In the genomic region with DNA sequence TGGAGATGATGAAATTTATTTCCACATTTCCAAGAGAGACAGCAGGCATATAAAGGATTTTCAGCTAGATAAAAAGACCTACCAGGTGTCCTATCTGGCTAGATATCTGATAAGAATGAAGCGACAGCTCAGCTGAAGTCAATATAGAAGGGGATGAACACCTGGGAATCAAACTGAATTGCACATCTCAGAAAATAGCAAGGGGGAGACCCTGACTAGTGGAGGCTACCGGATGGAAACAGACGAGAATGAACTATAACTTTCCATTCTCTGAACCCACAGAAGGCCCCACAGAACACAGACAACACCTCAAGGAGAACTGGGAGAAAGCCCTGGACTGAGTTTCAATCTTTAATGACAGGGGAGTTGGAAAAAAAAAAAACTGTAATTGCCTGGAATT, we compare ENCODE assay signal across 10 cellular contexts. TPM values are rescaled to one million over a fixed set of nuclear protein-coding genes. Genes with fewer than 3 reads are reported as not detected.
DNase-seq lines count a peak whose midpoint lies in the region; ATAC-seq, FAIRE-seq and TF ChIP-seq lines count a peak whose summit lies in the region.
"Had no signal": no experiment of that assay in that cellular context is flagged by ENCODE, and none has a peak within 500 bp of the region (broad histone marks: within the 10 kb centered on the region; RNA-seq: fewer than 3 reads in every experiment).

No MANE protein-coding gene starts in this region.

- TF ChIP-seq POLR2A in GM12891 (IDR thresholded peaks at IDR 0.05; ENCODE audit: low read depth, low read length), result no peak

- peak; percentile 56 for FAIRE-seq in GM12891 (lab: Jason Lieb, UNC)

- H3K36me3 ChIP-seq in KMS-11 (ENCODE audit: insufficient read depth) (no peaks in the 10 kb centered on the region), lower lobe of right lung (peaks cover 50% of the 10 kb centered on the region), H7 (replicated peaks; ENCODE audit: control insufficient read depth, insufficient read depth, low read length) (no peaks in the 10 kb centered on the region)

- H3K4me3 ChIP-seq in KMS-11 (IDR thresholded peaks at IDR 0.05; ENCODE audit: insufficient read depth, low read depth, low read length) (no peak overlapping the region), lower lobe of right lung (peak overlapping the region; percentile 9), H7 (ENCODE audit: insufficient read depth, low read depth, low read length) (no peak overlapping the region)

- no peaks in the 10 kb centered on the region for H3K9me3 ChIP-seq in lower lobe of right lung

- intact Hi-C loops in lower lobe of right lung (cut with DNase I), result no loop called here

- peak overlapping the region; percentile 99 for H3K4me2 ChIP-seq in KMS-11

- TF ChIP-seq CTCF in KMS-11 (conservative IDR thresholded peaks at IDR 0.05; ENCODE audit: low read depth, low read length) (no peak), lower lobe of right lung (IDR thresholded peaks at IDR 0.05) (no peak)

- H3K27ac ChIP-seq in KMS-11 (peak overlapping the region; percentile 35; the same call in 1 of the 2 replicates), lower lobe of right lung (peak overlapping the region; percentile 19)

- H3K79me2 ChIP-seq in KMS-11 (ENCODE audit: insufficient read depth, low read depth), result no peaks in the 10 kb centered on the region

- H3K4me1 ChIP-seq in KMS-11 (ENCODE audit: low read depth, poor library complexity, severe bottlenecking) (peaks cover 23% of the 10 kb centered on the region), lower lobe of right lung (peaks cover 9% of the 10 kb centered on the region)

- DNase-seq in GM12891 (ENCODE audit: insufficient read length, low spot score) (no peak), lower lobe of right lung (no peak), NCI-H524 treated with DMSO at 0.1 percent for 48 hours (lab: John Stamatoyannopoulos, UW) (no peak), H7 (no peak)
- DNase-seq in activated CD4-positive, CD25-positive, alpha-beta regulatory T cell treated with anti-CD3 and anti-CD28 coated beads, Interleukin-2, amount 50 U/mL, for 72 hours, result no peak
- DNase-seq: anterior cingulate cortex, NCI-H2081 had no signal

- no peaks in the 10 kb centered on the region for H4K20me1 ChIP-seq in KMS-11 (ENCODE audit: insufficient read depth)

- H2AFZ ChIP-seq in KMS-11 (ENCODE audit: low read depth), result peak overlapping the region; percentile 36

- peak; percentile 69 for ATAC-seq in GM21447 (IDR thresholded peaks at IDR 0.05; ENCODE audit: unreplicated experiment)
- no peak for ATAC-seq in lower lobe of right lung
- no peak for ATAC-seq in HG03039 (IDR thresholded peaks at IDR 0.05; ENCODE audit: unreplicated experiment)

- no peak overlapping the region for H3K9ac ChIP-seq in KMS-11

- H3K27me3 ChIP-seq in KMS-11 (ENCODE audit: insufficient read depth, low read depth) (no peaks in the 10 kb centered on the region), lower lobe of right lung (ENCODE audit: low read depth) (no peaks in the 10 kb centered on the region), H7 (ENCODE audit: control insufficient read depth, insufficient read depth, low read length) (no peaks in the 10 kb centered on the region)

TF ChIP-seq in GM12891, 5 proteins besides CTCF, POLR2A, EP300 and RAD21:
- TF ChIP-seq PAX5 (IDR thresholded peaks at IDR 0.05; ENCODE audit: insufficient read depth, low read length, severe bottlenecking) (no peak), POLR2AphosphoS5 (IDR thresholded peaks at IDR 0.05; ENCODE audit: low read depth, low read length) (no peak), TAF1 (IDR thresholded peaks at IDR 0.05; ENCODE audit: low read depth, low read length) (no peak), POU2F2 (IDR thresholded peaks at IDR 0.05; ENCODE audit: low read depth, low read length) (no peak), SPI1 (IDR thresholded peaks at IDR 0.05; ENCODE audit: low read depth, low read length) (no peak)

RNA-seq across cellular contexts. Expression of a gene that starts 51.1 kb away (rescaled TPM):
- polyA plus RNA-seq in GM12891 (2012; ENCODE audit: low read depth, missing spikeins), result 3.3 TPM
- total RNA-seq in lower lobe of right lung, result 20.7 TPM
- total RNA-seq in H7 (2014; rRNA removed; shearing (Covaris generic)), result 3.1 and 4.6 TPM in 2 replicates
